1 cellular context compared by ENCODE assay signal in genomic region chr7:156673902-156674301, GRCh38.
TF ChIP-seq lines count a peak whose summit lies in the region.

No MANE protein-coding gene starts in this region.

TF ChIP-seq in GM23338, 12 proteins besides CTCF, POLR2A, EP300 and RAD21 (continued from another document):
- TF ChIP-seq ZNF462 (CRISPR knock-in tag; IDR thresholded peaks at IDR 0.05) (no peak), EZH2phosphoT487 (IDR thresholded peaks at IDR 0.05; ENCODE audit: unreplicated experiment) (no peak)
